12 cellular contexts compared by ENCODE assay signal in the genomic region with DNA sequence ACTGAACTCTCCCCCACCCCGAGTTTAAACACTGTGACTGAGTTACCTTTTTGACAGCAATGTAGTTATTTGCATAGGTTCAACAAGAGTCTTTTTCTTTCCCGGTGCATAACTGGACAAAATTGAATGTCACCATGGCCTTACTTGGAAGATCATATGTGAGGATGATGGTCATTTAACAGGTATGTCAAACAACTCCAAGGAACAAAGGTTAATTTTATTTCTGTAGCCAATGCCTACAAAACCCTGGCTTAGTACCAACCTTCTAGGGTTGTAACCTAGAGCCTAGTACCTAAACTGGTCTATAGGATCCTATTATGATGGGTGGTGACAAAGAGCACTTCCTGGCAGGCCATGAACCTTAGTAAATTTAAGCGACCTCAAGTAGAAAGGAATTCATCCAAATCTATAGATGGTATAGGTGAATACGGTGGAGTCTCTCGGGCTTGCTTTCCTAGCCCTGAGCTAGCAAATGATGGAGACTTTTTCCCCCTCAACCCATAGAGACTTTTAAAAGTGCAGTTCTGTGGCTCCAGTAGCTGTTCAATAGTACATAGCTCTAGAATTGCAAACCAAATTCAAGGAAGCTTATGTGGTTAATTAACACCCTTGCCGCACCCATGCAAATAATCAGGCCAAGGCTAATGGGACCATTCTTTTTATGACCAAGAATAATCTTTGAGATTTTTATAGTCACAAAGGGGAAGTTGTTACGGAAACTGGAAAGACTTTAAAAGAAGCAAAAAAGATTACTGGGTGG.
A peak's percentile ranks its signal among the peaks of the same experiment; 100 is the strongest.
DNase-seq lines count a peak whose midpoint lies in the region; ATAC-seq and TF ChIP-seq lines count a peak whose summit lies in the region.
"Had no signal": no experiment of that assay in that cellular context is flagged by ENCODE, and none has a peak within 500 bp of the region (broad histone marks: within the 10 kb centered on the region; RNA-seq: fewer than 3 reads in every experiment).

No MANE protein-coding gene starts in this region.

- peaks cover 12% of the 10 kb centered on the region; the same call in 1 of the 2 replicates for H3F3A ChIP-seq in DOHH2 (ENCODE audit: control insufficient read depth, insufficient read depth)

- DNase-seq in midbrain (lab: John Stamatoyannopoulos, UW): no peak
- DNase-seq in heart left ventricle: no peak
- DNase-seq: heart right ventricle, T1000 had no signal

- peaks cover 28% of the 10 kb centered on the region for H3K36me3 Mint-ChIP-seq in activated T-helper 17 cell treated with anti-CD3 and anti-CD28 coated beads, Interleukin-2, amount 50 U/mL, for 72 hours (ENCODE audit: low read depth)

- no peak for TF ChIP-seq POLR2A in heart left ventricle (IDR thresholded peaks at IDR 0.05)

- H3K27ac ChIP-seq in DOHH2 (ENCODE audit: low read depth, low read length) (no peak overlapping the region), heart left ventricle (no peak overlapping the region)
- H3K27ac ChIP-seq: heart right ventricle had no signal

- H3K9me2 ChIP-seq in DOHH2 (replicated peaks; ENCODE audit: control insufficient read depth, low read length): no peaks in the 10 kb centered on the region

- H3K4me3 Mint-ChIP-seq in activated T-helper 17 cell treated with anti-CD3 and anti-CD28 coated beads, Interleukin-2, amount 50 U/mL, for 72 hours: no peak overlapping the region
- H3K4me3 Mint-ChIP-seq: neural crest cell, type B pancreatic cell had no signal

- no peaks in the 10 kb centered on the region for H3K79me2 ChIP-seq in DOHH2 (ENCODE audit: control insufficient read depth, low read length)

- ATAC-seq in GM19397 (IDR thresholded peaks at IDR 0.05; ENCODE audit: unreplicated experiment) (peak; percentile 68), HG03025 (IDR thresholded peaks at IDR 0.05; ENCODE audit: low FRiP score, unreplicated experiment) (peak; percentile 43), SK-N-SH treated with all-trans-retinoic acid at 6 μM for 48 hours (no peak), heart left ventricle (no peak)
- no peak for ATAC-seq in activated T-helper 17 cell treated with anti-CD3 and anti-CD28 coated beads, Interleukin-2, amount 50 U/mL, for 72 hours (replicated peaks)
- no peak for ATAC-seq in activated CD4-positive, CD25-positive, alpha-beta regulatory T cell treated with anti-CD3 and anti-CD28 coated beads, Interleukin-2, amount 50 U/mL, for 24 hours
- ATAC-seq: heart right ventricle had no signal

- H3K27ac Mint-ChIP-seq in activated T-helper 17 cell treated with anti-CD3 and anti-CD28 coated beads, Interleukin-2, amount 50 U/mL, for 72 hours: peak overlapping the region; percentile 51
- H3K27ac Mint-ChIP-seq: type B pancreatic cell had no signal

- TF ChIP-seq CTCF in DOHH2 (IDR thresholded peaks at IDR 0.05; ENCODE audit: low read depth, low read length, poor library complexity, severe bottlenecking) (no peak), heart left ventricle (IDR thresholded peaks at IDR 0.05) (no peak)

- H3K27me3 ChIP-seq in DOHH2 (ENCODE audit: control insufficient read depth, low read length) (peaks cover 12% of the 10 kb centered on the region), heart left ventricle (no peaks in the 10 kb centered on the region)
- H3K27me3 ChIP-seq: heart right ventricle had no signal

- no peak overlapping the region for H3K4me3 ChIP-seq in DOHH2 (ENCODE audit: low read length)
- H3K4me3 ChIP-seq in heart left ventricle: no peak overlapping the region
- H3K4me3 ChIP-seq: heart right ventricle had no signal

- H3K4me2 ChIP-seq in DOHH2 (ENCODE audit: low read length): 0 out of 2 replicates have a peak overlapping the region, but pooled peaks have one; percentile 21

- H3K9me3 ChIP-seq in DOHH2 (ENCODE audit: control insufficient read depth, insufficient read depth, low read length): no peaks in the 10 kb centered on the region
- no peaks in the 10 kb centered on the region for H3K9me3 ChIP-seq in heart left ventricle
- H3K9me3 ChIP-seq: heart right ventricle had no signal

- H3K4me1 ChIP-seq in DOHH2 (ENCODE audit: control insufficient read depth, low read length) (peaks cover 23% of the 10 kb centered on the region), heart left ventricle (peaks cover 0 to 11% (median 0%) of the 10 kb centered on the region in 12 donors)

- H4K20me1 ChIP-seq in DOHH2 (ENCODE audit: control insufficient read depth, insufficient read depth, low read depth, low read length): no peaks in the 10 kb centered on the region; the same call in 1 of the 2 replicates

- peaks cover 29% of the 10 kb centered on the region for H3K4me1 Mint-ChIP-seq in activated T-helper 17 cell treated with anti-CD3 and anti-CD28 coated beads, Interleukin-2, amount 50 U/mL, for 72 hours
- H3K4me1 Mint-ChIP-seq: neural crest cell had no signal

- no peaks in the 10 kb centered on the region for H3K9me3 Mint-ChIP-seq in activated T-helper 17 cell treated with anti-CD3 and anti-CD28 coated beads, Interleukin-2, amount 50 U/mL, for 72 hours
- H3K9me3 Mint-ChIP-seq: type B pancreatic cell had no signal

- no peaks in the 10 kb centered on the region for H3K27me3 Mint-ChIP-seq in activated T-helper 17 cell treated with anti-CD3 and anti-CD28 coated beads, Interleukin-2, amount 50 U/mL, for 72 hours
- H3K27me3 Mint-ChIP-seq: type B pancreatic cell had no signal

- H3K36me3 ChIP-seq in DOHH2 (ENCODE audit: control insufficient read depth, low read length): no peaks in the 10 kb centered on the region
- no peaks in the 10 kb centered on the region for H3K36me3 ChIP-seq in heart left ventricle
- H3K36me3 ChIP-seq: heart right ventricle had no signal

- intact Hi-C loops in heart left ventricle (cut with DNase I): no loop called here

- WGBS in heart left ventricle, 4 donors: 84 to 87% (median 86%) methylated on average over 7 of the region's 7 CpGs

TF ChIP-seq in SK-N-SH treated with all-trans-retinoic acid at 6 μM for 48 hours, 23 proteins besides CTCF, POLR2A, EP300 and RAD21 (continues in another document):
- no peak for TF ChIP-seq OSR1 (CRISPR knock-in tag; IDR thresholded peaks at IDR 0.05)
- TF ChIP-seq ARNTL (CRISPR knock-in tag; IDR thresholded peaks at IDR 0.05; ENCODE audit: borderline replicate concordance, low read depth): no peak
- no peak for TF ChIP-seq ZNF8 (CRISPR knock-in tag; IDR thresholded peaks at IDR 0.05)
- no peak for TF ChIP-seq ESRRG (CRISPR knock-in tag; IDR thresholded peaks at IDR 0.05)
- TF ChIP-seq, protein P1, sequence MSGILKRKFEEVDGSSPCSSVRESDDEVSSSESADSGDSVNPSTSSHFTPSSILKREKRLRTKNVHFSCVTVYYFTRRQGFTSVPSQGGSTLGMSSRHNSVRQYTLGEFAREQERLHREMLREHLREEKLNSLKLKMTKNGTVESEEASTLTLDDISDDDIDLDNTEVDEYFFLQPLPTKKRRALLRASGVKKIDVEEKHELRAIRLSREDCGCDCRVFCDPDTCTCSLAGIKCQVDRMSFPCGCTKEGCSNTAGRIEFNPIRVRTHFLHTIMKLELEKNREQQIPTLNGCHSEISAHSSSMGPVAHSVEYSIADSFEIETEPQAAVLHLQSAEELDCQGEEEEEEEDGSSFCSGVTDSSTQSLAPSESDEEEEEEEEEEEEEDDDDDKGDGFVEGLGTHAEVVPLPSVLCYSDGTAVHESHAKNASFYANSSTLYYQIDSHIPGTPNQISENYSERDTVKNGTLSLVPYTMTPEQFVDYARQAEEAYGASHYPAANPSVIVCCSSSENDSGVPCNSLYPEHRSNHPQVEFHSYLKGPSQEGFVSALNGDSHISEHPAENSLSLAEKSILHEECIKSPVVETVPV (CRISPR knock-in tag; IDR thresholded peaks at IDR 0.05): no peak
- TF ChIP-seq PPARA (CRISPR knock-in tag; IDR thresholded peaks at IDR 0.05; ENCODE audit: borderline replicate concordance): no peak
- no peak for TF ChIP-seq ZNF565 (CRISPR knock-in tag; conservative IDR thresholded peaks at IDR 0.05; ENCODE audit: low read depth)
- TF ChIP-seq, protein P2, sequence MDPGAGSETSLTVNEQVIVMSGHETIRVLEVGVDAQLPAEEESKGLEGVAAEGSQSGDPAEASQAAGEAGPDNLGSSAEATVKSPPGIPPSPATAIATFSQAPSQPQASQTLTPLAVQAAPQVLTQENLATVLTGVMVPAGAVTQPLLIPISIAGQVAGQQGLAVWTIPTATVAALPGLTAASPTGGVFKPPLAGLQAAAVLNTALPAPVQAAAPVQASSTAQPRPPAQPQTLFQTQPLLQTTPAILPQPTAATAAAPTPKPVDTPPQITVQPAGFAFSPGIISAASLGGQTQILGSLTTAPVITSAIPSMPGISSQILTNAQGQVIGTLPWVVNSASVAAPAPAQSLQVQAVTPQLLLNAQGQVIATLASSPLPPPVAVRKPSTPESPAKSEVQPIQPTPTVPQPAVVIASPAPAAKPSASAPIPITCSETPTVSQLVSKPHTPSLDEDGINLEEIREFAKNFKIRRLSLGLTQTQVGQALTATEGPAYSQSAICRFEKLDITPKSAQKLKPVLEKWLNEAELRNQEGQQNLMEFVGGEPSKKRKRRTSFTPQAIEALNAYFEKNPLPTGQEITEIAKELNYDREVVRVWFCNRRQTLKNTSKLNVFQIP (CRISPR knock-in tag; IDR thresholded peaks at IDR 0.05; ENCODE audit: borderline replicate concordance, low read depth): no peak
- no peak for TF ChIP-seq ZFP30 (CRISPR knock-in tag; IDR thresholded peaks at IDR 0.05)
- TF ChIP-seq ZFP3 (CRISPR knock-in tag; IDR thresholded peaks at IDR 0.05): no peak
- TF ChIP-seq TCF4 (CRISPR knock-in tag; IDR thresholded peaks at IDR 0.05; ENCODE audit: borderline replicate concordance): no peak
- no peak for TF ChIP-seq ISL1 (CRISPR knock-in tag; IDR thresholded peaks at IDR 0.05)
- TF ChIP-seq BACH2 (CRISPR knock-in tag; IDR thresholded peaks at IDR 0.05; ENCODE audit: borderline replicate concordance): no peak
- TF ChIP-seq GLIS3 (CRISPR knock-in tag; IDR thresholded peaks at IDR 0.05): no peak
- no peak for TF ChIP-seq ZC3H10 (CRISPR knock-in tag; IDR thresholded peaks at IDR 0.05)

Comparison
In these comparisons a context has a peak if more than half of its experiments do, and no peak if none do; other contexts are left out.
1. ATAC-seq: peak in GM19397 (single experiment) and HG03025 (single experiment); none in activated T-helper 17 cell treated with anti-CD3 and anti-CD28 coated beads, Interleukin-2, amount 50 U/mL, for 72 hours (single experiment), SK-N-SH treated with all-trans-retinoic acid at 6 μM for 48 hours (single experiment), activated CD4-positive, CD25-positive, alpha-beta regulatory T cell treated with anti-CD3 and anti-CD28 coated beads, Interleukin-2, amount 50 U/mL, for 24 hours (0 of 2) and heart left ventricle (0 of 4).